Comparison of ENCODE assay signal across 8 cellular contexts in genomic region chr7:68456469-68456868, GRCh38.
"Had no signal": no experiment of that assay in that cellular context is flagged by ENCODE, and none has a peak within 500 bp of the region (broad histone marks: within the 10 kb centered on the region; RNA-seq: fewer than 3 reads in every experiment).

No MANE protein-coding gene starts in this region.

- FAIRE-seq: G401.6, GM12878, GM12891, GM12892, GM18507, GM19239 had no signal

- ATAC-seq: GM12878 had no signal

- H3K4me3 ChIP-seq: GM12878 had no signal

- DNase-seq: GDM1, GF-D8 had no signal
